ENCODE assay signal across 18 cellular contexts in the genomic region with DNA sequence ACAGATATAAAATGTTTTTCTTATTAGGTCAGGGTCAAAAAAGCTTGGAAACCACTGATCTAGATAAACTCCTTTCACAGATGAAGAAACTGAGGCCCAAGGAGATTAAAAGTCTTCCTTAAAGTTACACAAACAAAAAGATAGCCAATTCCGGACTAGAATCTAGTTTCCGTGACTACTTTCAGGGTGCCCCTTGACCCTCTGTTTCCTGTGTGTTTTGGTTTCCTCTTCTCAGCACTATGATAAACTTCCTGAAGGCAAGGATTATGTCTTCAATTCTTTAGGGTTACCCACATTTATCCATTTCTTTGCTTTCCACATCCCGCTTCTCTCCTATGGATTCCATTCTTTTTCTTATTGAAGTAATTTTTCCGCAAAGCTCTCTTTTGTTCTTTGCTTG.
"Had no signal": no experiment of that assay in that cellular context is flagged by ENCODE, and none has a peak within 500 bp of the region (broad histone marks: within the 10 kb centered on the region; RNA-seq: fewer than 3 reads in every experiment).

No MANE protein-coding gene starts in this region.

- H3K79me2 ChIP-seq: parathyroid adenoma had no signal

- DNase-seq: activated CD4-positive, alpha-beta T cell treated with anti-CD3 and anti-CD28 coated beads for 1 hour; activated CD4-positive, alpha-beta T cell treated with anti-CD3 and anti-CD28 coated beads, Interleukin-2, amount 50 U/mL, for 4 hours; activated gamma-delta T cell treated with Interleukin-2 at 50 U/mL for 16 hours; activated naive CD8-positive, alpha-beta T cell treated with anti-CD3 and anti-CD28 coated beads for 36 hours; activated T-cell treated with anti-CD3 and anti-CD28 coated beads for 4 hours; anterior cingulate cortex; esophagus squamous epithelium; natural killer cell; right lobe of liver; small intestine; stimulated activated CD4-positive, alpha-beta T cell treated with anti-CD3 and anti-CD28 coated beads, Interleukin-4, amount 100 ng/mL, for 1 hour; stimulated activated naive CD8-positive, alpha-beta T cell treated with anti-CD3 and anti-CD28 coated beads, Interleukin-15, amount 100 ng/mL, for 72 hours had no signal

- H3K9ac ChIP-seq: parathyroid adenoma had no signal

- H3K27ac ChIP-seq: coronary artery, esophagus squamous epithelium, parathyroid adenoma, right lobe of liver, VCaP had no signal

- H3K27me3 Mint-ChIP-seq: activated naive CD8-positive, alpha-beta T cell treated with anti-CD3 and anti-CD28 coated beads for 36 hours; central memory CD8-positive, alpha-beta T cell; type B pancreatic cell had no signal

- H3K9me3 Mint-ChIP-seq: activated naive CD8-positive, alpha-beta T cell treated with anti-CD3 and anti-CD28 coated beads for 36 hours; activated T-helper 1 cell treated with anti-CD3 and anti-CD28 coated beads, Interleukin-12 subunit alpha, Interleukin-12 subunit beta, Interleukin-2, Interleukin-4 antibody, amounts not matched to agents 30 ng/mL and 10 ng/mL and 1 ng/mL, durations not matched to agents 14 hours and 24 hours and 36 hours; central memory CD8-positive, alpha-beta T cell; type B pancreatic cell had no signal

- H3K4me1 Mint-ChIP-seq: central memory CD8-positive, alpha-beta T cell; natural killer cell; stimulated activated naive CD8-positive, alpha-beta T cell treated with anti-CD3 and anti-CD28 coated beads, Interleukin-15, amount 100 ng/mL, for 72 hours had no signal

- H3K27me3 ChIP-seq: esophagus squamous epithelium, right lobe of liver had no signal

- H2AFZ ChIP-seq: parathyroid adenoma had no signal

- H3K36me3 Mint-ChIP-seq: activated naive CD8-positive, alpha-beta T cell treated with anti-CD3 and anti-CD28 coated beads for 36 hours; natural killer cell; type B pancreatic cell had no signal

- FAIRE-seq: small intestine had no signal

- H3K27ac Mint-ChIP-seq: activated naive CD8-positive, alpha-beta T cell treated with anti-CD3 and anti-CD28 coated beads for 36 hours; activated T-helper 1 cell treated with anti-CD3 and anti-CD28 coated beads, Interleukin-12 subunit alpha, Interleukin-12 subunit beta, Interleukin-2, Interleukin-4 antibody, amounts not matched to agents 30 ng/mL and 10 ng/mL and 1 ng/mL, durations not matched to agents 14 hours and 24 hours and 36 hours; natural killer cell; type B pancreatic cell had no signal

- H3K4me3 ChIP-seq: coronary artery, esophagus squamous epithelium, right lobe of liver had no signal

- H3K36me3 ChIP-seq: esophagus squamous epithelium, right lobe of liver had no signal

- H3K4me3 Mint-ChIP-seq: activated naive CD8-positive, alpha-beta T cell treated with anti-CD3 and anti-CD28 coated beads for 36 hours; activated T-helper 1 cell treated with anti-CD3 and anti-CD28 coated beads, Interleukin-12 subunit alpha, Interleukin-12 subunit beta, Interleukin-2, Interleukin-4 antibody, amounts not matched to agents 30 ng/mL and 10 ng/mL and 1 ng/mL, durations not matched to agents 14 hours and 24 hours and 36 hours; central memory CD8-positive, alpha-beta T cell; natural killer cell; stimulated activated naive CD8-positive, alpha-beta T cell treated with anti-CD3 and anti-CD28 coated beads, Interleukin-15, amount 100 ng/mL, for 72 hours; type B pancreatic cell had no signal

- ATAC-seq: natural killer cell; stimulated activated naive CD8-positive, alpha-beta T cell treated with anti-CD3 and anti-CD28 coated beads, Interleukin-15, amount 100 ng/mL, for 72 hours had no signal

- H3K9me3 ChIP-seq: esophagus squamous epithelium, right lobe of liver had no signal

- H3K4me1 ChIP-seq: esophagus squamous epithelium, parathyroid adenoma, right lobe of liver had no signal
